1 cellular context compared by ENCODE assay signal in genomic region chr7:31493714-31494181, GRCh38.
TF ChIP-seq lines count a peak whose summit lies in the region.

No MANE protein-coding gene starts in this region.

TF ChIP-seq in H1, 55 proteins besides CTCF, POLR2A, EP300 and RAD21 (continued from another document):
- no peak for TF ChIP-seq POLR2AphosphoS5 (IDR thresholded peaks at IDR 0.05; ENCODE audit: low read depth, low read length)
- peak; percentile 87 for TF ChIP-seq CEBPB (IDR thresholded peaks at IDR 0.05; ENCODE audit: low read depth, low read length)
- no peak for TF ChIP-seq BRCA1 (IDR thresholded peaks at IDR 0.05; ENCODE audit: low read depth, low read length)
- no peak for TF ChIP-seq CBX5 (IDR thresholded peaks at IDR 0.05; ENCODE audit: low read depth, low read length)
- no peak for TF ChIP-seq GABPA (IDR thresholded peaks at IDR 0.05; ENCODE audit: borderline replicate concordance, insufficient read depth, low read length)
- TF ChIP-seq SP1 (IDR thresholded peaks at IDR 0.05; ENCODE audit: low read depth, low read length) = no peak
- TF ChIP-seq GTF2F1 (IDR thresholded peaks at IDR 0.05; ENCODE audit: borderline replicate concordance, low read depth, low read length) = no peak
TF ChIP-seq in H1: peak in this region for 2.
